8 cellular contexts compared by ENCODE assay signal in the genomic region with DNA sequence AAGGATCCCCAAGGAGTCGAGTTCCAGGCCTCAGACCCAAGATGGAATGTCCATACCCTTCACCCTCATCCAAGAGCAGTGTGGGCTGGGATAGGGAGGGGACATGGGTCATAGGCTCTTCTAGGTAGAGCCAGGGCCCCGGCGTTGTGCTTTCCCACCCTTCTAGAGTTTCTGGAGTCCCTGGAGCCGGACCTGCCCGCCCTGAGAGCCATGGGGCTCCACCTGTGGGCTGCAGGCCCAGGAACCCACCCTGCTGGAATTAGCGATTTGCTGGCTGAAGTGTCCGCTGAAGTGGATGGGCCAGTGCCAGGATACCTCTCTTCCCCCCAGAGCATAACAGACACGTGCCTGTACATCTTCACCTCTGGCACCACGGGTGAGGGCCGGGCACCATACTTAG. TPM values are rescaled to one million over a fixed set of nuclear protein-coding genes. Genes with fewer than 3 reads are reported as not detected.
DNase-seq lines count a peak whose midpoint lies in the region; ATAC-seq and TF ChIP-seq lines count a peak whose summit lies in the region.

No MANE protein-coding gene starts in this region.

- H3K79me2 ChIP-seq in mammary epithelial cell (ENCODE audit: insufficient read depth, low read length): no peaks in the 10 kb centered on the region
- H3K79me2 ChIP-seq in mesendoderm (ENCODE audit: control insufficient read depth, insufficient read depth, low read length): no peaks in the 10 kb centered on the region

- no peaks in the 10 kb centered on the region for H4K20me1 ChIP-seq in mammary epithelial cell (ENCODE audit: insufficient read depth, low read length)

- H3K9ac ChIP-seq in mammary epithelial cell (ENCODE audit: insufficient read depth, low read length) (no peak overlapping the region), mesendoderm (ENCODE audit: low read length) (peak overlapping the region; percentile 44)

- no peak for ATAC-seq in Right ventricle myocardium superior (ENCODE audit: poor library complexity)

- intact Hi-C loops in Right ventricle myocardium superior (cut with DNase I): no loop called here
- intact Hi-C loops in mammary epithelial cell (cut with micrococcal nuclease): no loop called here
- intact Hi-C loops in uterus (cut with DNase I; ENCODE audit: low total_unique reads): no loop called here

- H3K27ac ChIP-seq in cardiac muscle cell (no peak overlapping the region), mammary epithelial cell (ENCODE audit: insufficient read depth, low read depth, low read length) (no peak overlapping the region), mesendoderm (ENCODE audit: low read depth, low read length) (no peak overlapping the region), uterus (peak overlapping the region; percentile 86 to 88)

- DNase-seq in cardiac muscle cell (ENCODE audit: low read depth in 1 of 2, low spot score in 1 of 2) (no peak), Right ventricle myocardium superior (no peak), mammary epithelial cell (no peak), mesendoderm (no peak), uterus (peak in 1 of 2 donors; percentile 35), NCI-H748 treated with DMSO at 0.1 percent for 48 hours (lab: John Stamatoyannopoulos, UW) (no peak), NCI-H146 treated with DMSO at 0.1 percent for 48 hours (lab: John Stamatoyannopoulos, UW; ENCODE audit: unreplicated experiment) (no peak), COLO668 (lab: John Stamatoyannopoulos, UW; ENCODE audit: unreplicated experiment) (no peak)

- no TSS peak for BruUV-seq in mammary epithelial cell (replicated peaks; lab: Mats Ljungman, UMichigan)

- H4K8ac ChIP-seq in mesendoderm (ENCODE audit: low read depth, low read length): no peak overlapping the region

- peak overlapping the region; percentile 71 for H3K4me3 ChIP-seq in cardiac muscle cell
- peak overlapping the region in 2 of 3 experiments; percentile 65 to 67 for H3K4me3 ChIP-seq in mammary epithelial cell (replicated peaks in 1 of 3; ENCODE audit: insufficient read depth in 1 of 3, low read depth in 2 of 3, low read length in 3 of 3)
- H3K4me3 ChIP-seq in mesendoderm (ENCODE audit: low read length): peak overlapping the region; percentile 13
- peak overlapping the region; percentile 54 to 77 for H3K4me3 ChIP-seq in uterus

- CTCF ChIA-PET in mammary epithelial cell (lab: Charles Lee; ENCODE audit: low non-redundant PET): no interaction called here

- H3K56ac ChIP-seq in mesendoderm (ENCODE audit: low read length): peak overlapping the region; percentile 74

- peak overlapping the region; percentile 86 for H2AFZ ChIP-seq in mammary epithelial cell (ENCODE audit: low read depth, low read length)

- dilution Hi-C loops in mammary epithelial cell (cut with HindIII; ENCODE audit: low sequenced_read_pairs): no loop called here

- H3K9me3 ChIP-seq in cardiac muscle cell (ENCODE audit: low read depth) (no peaks in the 10 kb centered on the region), mammary epithelial cell (replicated peaks; ENCODE audit: insufficient read depth, low read length) (no peaks in the 10 kb centered on the region), uterus (no peaks in the 10 kb centered on the region)

- no peaks in the 10 kb centered on the region for H3K27me3 ChIP-seq in cardiac muscle cell
- no peaks in the 10 kb centered on the region for H3K27me3 ChIP-seq in mammary epithelial cell (ENCODE audit: insufficient read depth, low read length)
- no peaks in the 10 kb centered on the region for H3K27me3 ChIP-seq in mesendoderm (ENCODE audit: insufficient read depth, low read length, poor library complexity)
- H3K27me3 ChIP-seq in uterus: no peaks in the 10 kb centered on the region

- peaks cover 12% of the 10 kb centered on the region for H3K36me3 ChIP-seq in cardiac muscle cell
- peaks cover 6% of the 10 kb centered on the region for H3K36me3 ChIP-seq in mammary epithelial cell (ENCODE audit: insufficient read depth, low read length)
- peaks cover 6% of the 10 kb centered on the region for H3K36me3 ChIP-seq in mesendoderm (ENCODE audit: control insufficient read depth, insufficient read depth, low read length)
- H3K36me3 ChIP-seq in uterus: no peaks in the 10 kb centered on the region

- no peak overlapping the region for H4K5ac ChIP-seq in mesendoderm (ENCODE audit: low read length)

- H3K4me2 ChIP-seq in mammary epithelial cell (ENCODE audit: insufficient read depth, low read depth, low read length) (peak overlapping the region; percentile 99), mesendoderm (ENCODE audit: low read length) (peak overlapping the region; percentile 21)

- H2BK5ac ChIP-seq in mesendoderm (ENCODE audit: low read length): no peak overlapping the region

- in situ Hi-C loops in mammary epithelial cell (cut with MboI; ENCODE audit: low sequenced_read_pairs in 2 of 2): no loop called here

- 6% methylated on average over 9 of the region's 10 CpGs for WGBS in mammary epithelial cell (ENCODE audit: low coverage, missing lambda C conversion rate)
- WGBS in mesendoderm (ENCODE audit: extremely low coverage, insufficient coverage, low lambda C conversion rate): no CpG with 5 or more reads among the region's 10 CpGs

- no peak overlapping the region for H2BK15ac ChIP-seq in mesendoderm (replicated peaks; ENCODE audit: low read depth)

- H2AK5ac ChIP-seq in mesendoderm (ENCODE audit: low read length): peak overlapping the region; percentile 25

- H3K4ac ChIP-seq in mesendoderm (ENCODE audit: low read depth, low read length): no peak overlapping the region

- peaks cover 9% of the 10 kb centered on the region for H3K79me1 ChIP-seq in mesendoderm (ENCODE audit: low read length)

- TF ChIP-seq POLR2A in uterus (IDR thresholded peaks at IDR 0.05): no peak

- H3K23ac ChIP-seq in mesendoderm (ENCODE audit: low read length): no peak overlapping the region

- peaks cover 3% of the 10 kb centered on the region for H3K4me1 ChIP-seq in cardiac muscle cell (ENCODE audit: low read depth)
- peaks cover 27% of the 10 kb centered on the region for H3K4me1 ChIP-seq in mammary epithelial cell (ENCODE audit: insufficient read depth, low read length)
- H3K4me1 ChIP-seq in mesendoderm (ENCODE audit: control insufficient read depth, low read depth, low read length): peaks cover 6% of the 10 kb centered on the region
- peaks cover 0 to 8% of the 10 kb centered on the region in 2 donors for H3K4me1 ChIP-seq in uterus

- no peak for TF ChIP-seq CTCF in cardiac muscle cell (IDR thresholded peaks at IDR 0.05; ENCODE audit: low read depth, low read length)
- no peak for TF ChIP-seq CTCF in mammary epithelial cell (conservative IDR thresholded peaks at IDR 0.05 in 1 of 2, IDR thresholded peaks at IDR 0.05 in 1 of 2; ENCODE audit: extremely low read depth in 1 of 2, insufficient read depth in 1 of 2, low read depth in 1 of 2, low read length in 2 of 2)
- TF ChIP-seq CTCF in uterus (IDR thresholded peaks at IDR 0.05): no peak

- no peak overlapping the region for H3K18ac ChIP-seq in mesendoderm (ENCODE audit: low read length)

- no peak overlapping the region for H2BK120ac ChIP-seq in mesendoderm (ENCODE audit: low read depth, low read length)

RNA-seq across cellular contexts. Expression of gene SLC27A3, which starts 1.1 kb away (rescaled TPM):
- 20.7 and 27.7 TPM in 2 replicates for total RNA-seq in cardiac muscle cell
- 30.6 and 46.7 TPM in 2 replicates for polyA plus RNA-seq in cardiac muscle cell
- total RNA-seq in Right ventricle myocardium superior: 12.0 TPM
- 10 to 100 TPM in 1 of 2 donors, 1 to 10 TPM in 1; 6.9 to 10.7 TPM for total RNA-seq in mammary epithelial cell
- 13.6 TPM for polyA plus RNA-seq in mammary epithelial cell
- polyA minus RNA-seq in mammary epithelial cell: 39.5 TPM
- 20.2 TPM for polyA plus RNA-seq in mesendoderm (2013, experiment 1 of 2)
- polyA plus RNA-seq in mesendoderm (2013, experiment 2 of 2): 18.8 TPM
- 100 to 1,000 TPM in 1 of 4 donors, 10 to 100 TPM in 3; 12.9 to 364 (median 36.7) TPM for total RNA-seq in uterus

RNA-seq across cellular contexts. Expression of gene INTS3, which starts 48.5 kb away (rescaled TPM):
- total RNA-seq in cardiac muscle cell (45.4 and 73.5 TPM in 2 replicates), Right ventricle myocardium superior (31.8 TPM), mammary epithelial cell (10 to 100 TPM; 32.8 to 45.6 TPM), uterus (10 to 100 TPM; 35.9 to 70.1 (median 61.3) TPM)
- polyA plus RNA-seq in cardiac muscle cell (39.7 and 60.5 TPM in 2 replicates), mammary epithelial cell (35.5 TPM)
- polyA minus RNA-seq in mammary epithelial cell: 99.7 TPM
- 24.5 TPM for polyA plus RNA-seq in mesendoderm (2013, experiment 1 of 2)
- polyA plus RNA-seq in mesendoderm (2013, experiment 2 of 2): 24.1 TPM

Comparison
In these comparisons a context has a peak if more than half of its experiments do, and no peak if none do; other contexts are left out.
1. H3K27ac ChIP-seq: peak in uterus (2 of 2); none in cardiac muscle cell (single experiment), mammary epithelial cell (single experiment) and mesendoderm (single experiment).
2. H3K4me3 ChIP-seq: peak in every context shown above with its lines; median percentile 71 in cardiac muscle cell; 66 in mammary epithelial cell; 66 in uterus; 13 in mesendoderm.